ENCODE assay signal across 14 cellular contexts in the genomic region with DNA sequence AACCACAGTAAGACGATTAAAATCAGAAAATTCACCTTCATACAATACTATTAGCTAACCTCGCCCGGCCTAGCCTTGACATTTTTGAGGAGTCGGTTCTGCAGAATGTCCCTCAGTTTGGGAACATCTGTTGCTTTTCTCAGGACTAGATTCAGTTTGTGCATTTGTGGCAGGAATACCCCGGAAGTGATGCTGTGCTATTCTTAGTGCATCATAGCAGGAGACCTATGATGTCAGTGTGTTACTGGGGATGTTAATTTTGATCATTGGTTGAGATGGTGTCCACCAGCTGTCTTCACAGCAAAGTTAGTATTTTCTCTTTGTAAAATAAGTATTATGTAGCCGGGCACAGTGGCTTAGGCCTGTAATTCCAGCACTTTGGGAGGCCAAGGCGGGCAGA. TPM values are rescaled to one million over a fixed set of nuclear protein-coding genes. Genes with fewer than 3 reads are reported as not detected.
DNase-seq lines count a peak whose midpoint lies in the region; ATAC-seq, FAIRE-seq and TF ChIP-seq lines count a peak whose summit lies in the region.
"Had no signal": no experiment of that assay in that cellular context is flagged by ENCODE, and none has a peak within 500 bp of the region (broad histone marks: within the 10 kb centered on the region; RNA-seq: fewer than 3 reads in every experiment).

No MANE protein-coding gene starts in this region.

- TF ChIP-seq POLR2A in H1 (IDR thresholded peaks at IDR 0.05; ENCODE audit: control extremely low read depth in 1 of 2, low read depth in 2 of 2, low read length in 2 of 2) = no peak

- H4K8ac ChIP-seq in H1 (ENCODE audit: extremely low read depth, insufficient read depth, low read length) = no peak overlapping the region

- H2AK5ac ChIP-seq in H1 (ENCODE audit: low read depth, low read length) = no peak overlapping the region

- intact Hi-C loops in cardiac septum (cut with DNase I) = no loop called here
- intact Hi-C loops in Right ventricle myocardium superior (cut with DNase I) = no loop called here
- intact Hi-C loops in sciatic nerve (cut with DNase I) = no loop called here
- intact Hi-C loops in aorta (cut with DNase I) = no loop called here

- ATAC-seq in Right ventricle myocardium superior (ENCODE audit: poor library complexity) (no peak), sciatic nerve (no peak), aorta (ENCODE audit: low FRiP score) (no peak)

- TF ChIP-seq CTCF in H1 (IDR thresholded peaks at IDR 0.05; ENCODE audit: control extremely low read depth in 1 of 3, insufficient read depth in 1 of 3, low read depth in 1 of 3, low read length in 3 of 3) = no peak

- no peak overlapping the region for H2BK12ac ChIP-seq in H1 (ENCODE audit: low read depth, low read length)

- H4K5ac ChIP-seq in H1 (ENCODE audit: insufficient read length, low read depth, low read length) = no peak overlapping the region

- H3K79me1 ChIP-seq in H1 (ENCODE audit: low read depth, low read length) = no peaks in the 10 kb centered on the region

- FAIRE-seq in H1 (lab: Jason Lieb, UNC) = no peak
- FAIRE-seq: GM12892 had no signal

- no peak overlapping the region for H3K4me2 ChIP-seq in H1 (ENCODE audit: insufficient read depth in 1 of 2, low read depth in 2 of 2, low read length in 2 of 2)
- H3K4me2 ChIP-seq: BLaER1 had no signal

- H4K91ac ChIP-seq in H1 (replicated peaks; ENCODE audit: insufficient read length, low read length) = no peak overlapping the region

- H2AFZ ChIP-seq in H1 (ENCODE audit: low read length) = no peak overlapping the region

- POLR2A ChIA-PET in H1 (lab: Charles Lee; ENCODE audit: partially characterized antibody) = no interaction called here

- TF ChIP-seq EP300 in H1 (IDR thresholded peaks at IDR 0.05; ENCODE audit: borderline replicate concordance in 1 of 2, low read depth in 2 of 2, low read length in 2 of 2) = no peak

- no peaks in the 10 kb centered on the region for H3K27me3 ChIP-seq in H1 (replicated peaks in 1 of 4; ENCODE audit: control insufficient read depth in 3 of 4, extremely low read depth in 1 of 4, insufficient read depth in 3 of 4, low read length in 3 of 4)
- no peaks in the 10 kb centered on the region for H3K27me3 ChIP-seq in aorta (ENCODE audit: control insufficient read depth in 1 of 2, insufficient read depth in 2 of 2, low read length in 1 of 2)
- H3K27me3 ChIP-seq: BLaER1 had no signal

- H2BK120ac ChIP-seq in H1 (replicated peaks; ENCODE audit: low read depth, low read length) = no peak overlapping the region

- H3K4me1 ChIP-seq in H1 (replicated peaks in 1 of 4; ENCODE audit: control insufficient read depth in 3 of 4, insufficient read depth in 4 of 4, low read length in 3 of 4) (no peaks in the 10 kb centered on the region), aorta (ENCODE audit: control insufficient read depth in 1 of 2, insufficient read depth in 2 of 2, low read length in 2 of 2) (no peaks in the 10 kb centered on the region)

- H4K20me1 ChIP-seq in H1 (replicated peaks in 1 of 2; ENCODE audit: control insufficient read depth in 1 of 2, insufficient read depth in 2 of 2, low read length in 2 of 2) = no peaks in the 10 kb centered on the region
- H4K20me1 ChIP-seq: BLaER1 had no signal

- H3K36me3 ChIP-seq in H1 (ENCODE audit: control insufficient read depth in 2 of 4, insufficient read depth in 4 of 4, low read length in 3 of 4) (no peaks in the 10 kb centered on the region), aorta (ENCODE audit: control insufficient read depth in 1 of 2, insufficient read depth in 2 of 2, low read length in 1 of 2) (no peaks in the 10 kb centered on the region)
- H3K36me3 ChIP-seq: BLaER1 had no signal

- no peak overlapping the region for H3K18ac ChIP-seq in H1 (ENCODE audit: extremely low read depth, low read length)

- 0 out of 2 replicates have a peak overlapping the region, but pooled peaks have one; percentile 10 for H2BK20ac ChIP-seq in H1 (ENCODE audit: low read length)

- H3K9ac ChIP-seq in H1 (replicated peaks in 1 of 4; ENCODE audit: extremely low read depth in 1 of 4, low read depth in 3 of 4, low read length in 3 of 4) = no peak overlapping the region
- H3K9ac ChIP-seq: BLaER1 had no signal

- CTCF ChIA-PET in H1 (lab: Charles Lee; ENCODE audit: partially characterized antibody) = interaction anchor here (1.3 to 1.6 kb wide), 3 partner anchors 44 to 113 kb away, joined by 3 read pairs; no protein-coding TSS in a partner anchor

- no peak overlapping the region for H3K4ac ChIP-seq in H1 (replicated peaks; ENCODE audit: insufficient read length, low read depth, low read length)

- no peak overlapping the region for H3K56ac ChIP-seq in H1 (replicated peaks; ENCODE audit: insufficient read length, low read depth, low read length)

- DNase-seq in cardiac septum (ENCODE audit: low spot score) (peak; percentile 5), Right ventricle myocardium superior (no peak), H1 (ENCODE audit: low read depth in 1 of 2, low spot score in 2 of 2) (no peak), sciatic nerve (ENCODE audit: low spot score) (peak; percentile 25), retina (no peak), aorta (no peak), GDM1 (lab: John Stamatoyannopoulos, UW) (no peak)
- no peak for DNase-seq in stimulated activated naive CD4-positive, alpha-beta T cell treated with Interleukin-2 at 50 U/mL for 16 hours (lab: John Stamatoyannopoulos, UW)
- DNase-seq: CD4-positive, CD25-positive, alpha-beta regulatory T cell; DMS 273 treated with DMSO at 0.1 percent for 48 hours; HCEC 1CT had no signal

- H3K14ac ChIP-seq in H1 (ENCODE audit: insufficient read length) = no peak overlapping the region

- H2BK5ac ChIP-seq in H1 (ENCODE audit: low read depth, low read length) = no peak overlapping the region

- no peaks in the 10 kb centered on the region for H3K79me2 ChIP-seq in H1 (ENCODE audit: control insufficient read depth in 1 of 2, insufficient read depth in 2 of 2, low read length in 2 of 2)

- no peak for TF ChIP-seq RAD21 in H1 (IDR thresholded peaks at IDR 0.05 in 1 of 2, conservative IDR thresholded peaks at IDR 0.05 in 1 of 2; ENCODE audit: low read depth in 2 of 2, low read length in 2 of 2)

- 86% methylated on average over 7 of the region's 7 CpGs; no CpG with 5 or more reads in 1 of the 2 experiments for WGBS in H1 (ENCODE audit: extremely low coverage in 1 of 2, insufficient coverage in 1 of 2, insufficient read length in 1 of 2, insufficient replicate concordance in 2 of 2, low coverage in 1 of 2, low lambda C conversion rate in 2 of 2, missing lambda C conversion rate in 1 of 2), 2 experiments
- WGBS in aorta, 2 donors = 88 to 89% methylated on average over 7 of the region's 7 CpGs

- no peaks in the 10 kb centered on the region for H3K23me2 ChIP-seq in H1 (ENCODE audit: low read depth, low read length)

- no peaks in the 10 kb centered on the region for H3K9me3 ChIP-seq in H1 (ENCODE audit: insufficient read depth in 2 of 2, low read depth in 1 of 2, low read length in 1 of 2)
- no peaks in the 10 kb centered on the region for H3K9me3 ChIP-seq in aorta (ENCODE audit: control insufficient read depth, low read length)
- H3K9me3 ChIP-seq: BLaER1 had no signal

- H3K4me3 ChIP-seq in H1 (ENCODE audit: extremely low read depth in 1 of 4, insufficient read depth in 2 of 4, low read depth in 3 of 4, low read length in 4 of 4) (no peak overlapping the region), aorta (ENCODE audit: low read length in 2 of 2) (no peak overlapping the region)
- H3K4me3 ChIP-seq: BLaER1 had no signal

- no peak overlapping the region for H2BK15ac ChIP-seq in H1 (ENCODE audit: low read length)

- no peak overlapping the region for H3K27ac ChIP-seq in H1 (ENCODE audit: low read depth, low read length)
- H3K27ac ChIP-seq in aorta (ENCODE audit: low read depth in 1 of 2, low read length in 2 of 2) = no peak overlapping the region
- H3K27ac ChIP-seq: 22Rv1, BLaER1 had no signal

- no peak overlapping the region for H3K23ac ChIP-seq in H1 (ENCODE audit: insufficient read length)

TF ChIP-seq in H1, 55 proteins besides CTCF, POLR2A, EP300 and RAD21 (continues in another document):
- TF ChIP-seq, protein P1, sequence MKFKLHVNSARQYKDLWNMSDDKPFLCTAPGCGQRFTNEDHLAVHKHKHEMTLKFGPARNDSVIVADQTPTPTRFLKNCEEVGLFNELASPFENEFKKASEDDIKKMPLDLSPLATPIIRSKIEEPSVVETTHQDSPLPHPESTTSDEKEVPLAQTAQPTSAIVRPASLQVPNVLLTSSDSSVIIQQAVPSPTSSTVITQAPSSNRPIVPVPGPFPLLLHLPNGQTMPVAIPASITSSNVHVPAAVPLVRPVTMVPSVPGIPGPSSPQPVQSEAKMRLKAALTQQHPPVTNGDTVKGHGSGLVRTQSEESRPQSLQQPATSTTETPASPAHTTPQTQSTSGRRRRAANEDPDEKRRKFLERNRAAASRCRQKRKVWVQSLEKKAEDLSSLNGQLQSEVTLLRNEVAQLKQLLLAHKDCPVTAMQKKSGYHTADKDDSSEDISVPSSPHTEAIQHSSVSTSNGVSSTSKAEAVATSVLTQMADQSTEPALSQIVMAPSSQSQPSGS (IDR thresholded peaks at IDR 0.05; ENCODE audit: low read length) = no peak
- TF ChIP-seq EZH2 (IDR thresholded peaks at IDR 0.05; ENCODE audit: low read depth, low read length, severe bottlenecking) = no peak
- TF ChIP-seq, protein P2, sequence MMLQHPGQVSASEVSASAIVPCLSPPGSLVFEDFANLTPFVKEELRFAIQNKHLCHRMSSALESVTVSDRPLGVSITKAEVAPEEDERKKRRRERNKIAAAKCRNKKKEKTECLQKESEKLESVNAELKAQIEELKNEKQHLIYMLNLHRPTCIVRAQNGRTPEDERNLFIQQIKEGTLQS (IDR thresholded peaks at IDR 0.05; ENCODE audit: insufficient read depth, low read depth, low read length) = no peak
- TF ChIP-seq TAF1 (IDR thresholded peaks at IDR 0.05; ENCODE audit: low read depth, low read length) = no peak
- TF ChIP-seq ASH2L (IDR thresholded peaks at IDR 0.05; ENCODE audit: low read length) = no peak
- no peak for TF ChIP-seq SP2 (IDR thresholded peaks at IDR 0.05; ENCODE audit: low read length)
- TF ChIP-seq BRCA1 (IDR thresholded peaks at IDR 0.05; ENCODE audit: low read depth, low read length) = no peak

RNA-seq across cellular contexts. Expression of a gene that starts 21.5 kb away (rescaled TPM):
- total RNA-seq in cardiac septum (42.6 TPM), Right ventricle myocardium superior (33.3 TPM), sciatic nerve (86.0 TPM), aorta (10 to 100 TPM; 47.4 to 75.7 TPM)
- 47.3 and 48.7 TPM in 2 replicates for total RNA-seq in H1 (2021; fragmentation: NEBNext Ultra II Directional; extraction: Animal tissue kit (Norgen Biotek cat#: 25700))
- polyA plus RNA-seq in H1 (2011; rRNA removed) (7.9 and 10.0 TPM in 2 replicates), aorta (1 to 10 TPM; 2.8 to 3.5 TPM)
- polyA plus RNA-seq in H1 (2011; cell fraction: cytosol; rRNA removed) = 10.1 TPM
- 14.5 TPM for polyA plus RNA-seq in H1 (2011; cell fraction: nucleus; rRNA removed)
- polyA plus RNA-seq in H1 (2012, experiment 1 of 2) = 5.4 to 17.7 TPM (median 9.1 TPM) in 4 replicates
- 0.30 TPM for polyA plus RNA-seq in H1 (2012, experiment 2 of 2)
- 12.5 TPM for polyA plus RNA-seq in H1 (2013, experiment 1 of 2)
- polyA plus RNA-seq in H1 (2013, experiment 2 of 2) = 11.5 TPM
- 49.8 and 73.0 TPM in 2 replicates for polyA minus RNA-seq in H1 (2011; rRNA and poly(A)+ RNA removed)
- polyA minus RNA-seq in H1 (2011; cell fraction: cytosol; rRNA and poly(A)+ RNA removed) = 30.8 TPM
- polyA minus RNA-seq in H1 (2011; cell fraction: nucleus; rRNA and poly(A)+ RNA removed) = 62.5 TPM

Comparison
In these comparisons a context has a peak if more than half of its experiments do, and no peak if none do; other contexts are left out.
1. DNase-seq: peak in cardiac septum (single experiment) and sciatic nerve (single experiment); none in Right ventricle myocardium superior (single experiment), H1 (0 of 2), retina (single experiment), aorta (0 of 2), GDM1 (single experiment) and stimulated activated naive CD4-positive, alpha-beta T cell treated with Interleukin-2 at 50 U/mL for 16 hours (single experiment).